ENCODE assay signal across 36 cellular contexts in genomic region chr2:197559656-197560055, GRCh38.
"Had no signal": no experiment of that assay in that cellular context is flagged by ENCODE, and none has a peak within 500 bp of the region (broad histone marks: within the 10 kb centered on the region; RNA-seq: fewer than 3 reads in every experiment).

No MANE protein-coding gene starts in this region.

- H3K27me3 ChIP-seq: breast epithelium, esophagus squamous epithelium, hepatocyte, neural progenitor cell, sigmoid colon, suprapubic skin, tibial nerve had no signal

- FAIRE-seq: colon, endometrium, keratinocyte, small intestine had no signal

- H3K9me3 ChIP-seq: breast epithelium, esophagus squamous epithelium, psoas muscle, sigmoid colon had no signal

- H3K4me3 ChIP-seq: breast epithelium, esophagus squamous epithelium, hepatocyte, neural progenitor cell, psoas muscle, sigmoid colon, suprapubic skin, tibial nerve had no signal

- H3K27ac Mint-ChIP-seq: activated naive CD8-positive, alpha-beta T cell; neural progenitor cell; stimulated activated memory B cell treated with anti-CD40 and anti-IgM and Interleukin-4, amounts not matched to agents 10 μg/mL and 1 μg/mL and 100 μg/mL, for 72 hours; T-cell; T-helper 2 cell treated with Interferon-gamma antibody and Interleukin-4, amounts not matched to agents 5 μg/mL and 100 μg/mL, for 36 hours had no signal

- H2AFZ ChIP-seq: hepatocyte, neural progenitor cell, parathyroid adenoma had no signal

- H3K9ac ChIP-seq: neural progenitor cell, parathyroid adenoma had no signal

- DNase-seq: activated CD4-positive, alpha-beta T cell treated with anti-CD3 and anti-CD28 coated beads for 4 hours; activated CD4-positive, alpha-beta T cell treated with anti-CD3 and anti-CD28 coated beads, Interleukin-2, amount 50 U/mL, for 4 hours; activated CD4-positive, CD25-positive, alpha-beta regulatory T cell; activated effector memory CD4-positive, alpha-beta T cell treated with Interleukin-2 at 50 U/mL for 16 hours; activated naive CD4-positive, alpha-beta T cell treated with Interleukin-2 at 50 U/mL for 16 hours; activated T-cell treated with anti-CD3 and anti-CD28 coated beads for 4 hours; aorta; dermis blood vessel endothelial cell; effector CD8-positive, alpha-beta T cell; esophagus squamous epithelium; glutamatergic neuron; left colon; mesenchymal stem cell; naive thymus-derived CD8-positive, alpha-beta T cell; occipital lobe; psoas muscle; sigmoid colon; small intestine; stimulated activated CD4-positive, alpha-beta T cell treated with anti-CD3 and anti-CD28 coated beads, Interleukin-4, amount 100 ng/mL, for 24 hours; stimulated activated CD8-positive, alpha-beta memory T cell treated with anti-CD3 and anti-CD28 coated beads, Interleukin-4, amount 100 ng/mL, for 48 hours; stimulated activated naive CD8-positive, alpha-beta T cell treated with anti-CD3 and anti-CD28 coated beads, Interleukin-15, amount 100 ng/mL, for 72 hours; T-cell had no signal

- H3K27me3 Mint-ChIP-seq: activated naive CD8-positive, alpha-beta T cell; central memory CD8-positive, alpha-beta T cell; naive thymus-derived CD8-positive, alpha-beta T cell; stimulated activated memory B cell treated with anti-CD40 and anti-IgM and Interleukin-4, amounts not matched to agents 10 μg/mL and 1 μg/mL and 100 μg/mL, for 72 hours; stimulated activated naive CD8-positive, alpha-beta T cell treated with anti-CD3 and anti-CD28 coated beads, Interleukin-15, amount 100 ng/mL, for 72 hours; T-cell had no signal

- H3K4me2 ChIP-seq: hepatocyte, neural progenitor cell had no signal

- H3K36me3 ChIP-seq: breast epithelium, neural progenitor cell, suprapubic skin had no signal

- H3K9me3 Mint-ChIP-seq: central memory CD8-positive, alpha-beta T cell; naive thymus-derived CD8-positive, alpha-beta T cell; stimulated activated memory B cell treated with anti-CD40 and anti-IgM and Interleukin-4, amounts not matched to agents 10 μg/mL and 1 μg/mL and 100 μg/mL, for 72 hours; T-cell had no signal

- H3K4me1 Mint-ChIP-seq: neural progenitor cell; stimulated activated memory B cell treated with anti-CD40 and anti-IgM and Interleukin-4, amounts not matched to agents 10 μg/mL and 1 μg/mL and 100 μg/mL, for 72 hours had no signal

- H3K4me1 ChIP-seq: breast epithelium, esophagus squamous epithelium, neural progenitor cell, parathyroid adenoma, psoas muscle, sigmoid colon, suprapubic skin had no signal

- H3K4me3 Mint-ChIP-seq: activated naive CD8-positive, alpha-beta T cell; central memory CD8-positive, alpha-beta T cell; naive thymus-derived CD8-positive, alpha-beta T cell; neural progenitor cell; stimulated activated memory B cell treated with anti-CD40 and anti-IgM and Interleukin-4, amounts not matched to agents 10 μg/mL and 1 μg/mL and 100 μg/mL, for 72 hours; stimulated activated naive CD8-positive, alpha-beta T cell treated with anti-CD3 and anti-CD28 coated beads, Interleukin-15, amount 100 ng/mL, for 72 hours; T-cell; T-helper 2 cell treated with Interferon-gamma antibody and Interleukin-4, amounts not matched to agents 5 μg/mL and 100 μg/mL, for 36 hours had no signal

- H3K27ac ChIP-seq: breast epithelium, epithelial cell of prostate, esophagus squamous epithelium, hepatocyte, neural progenitor cell, parathyroid adenoma, psoas muscle, sigmoid colon, suprapubic skin had no signal

- H3K79me2 ChIP-seq: hepatocyte, parathyroid adenoma had no signal

- ATAC-seq: left colon; naive thymus-derived CD8-positive, alpha-beta T cell; psoas muscle; stimulated activated memory B cell treated with anti-CD40 and anti-IgM and Interleukin-4, amounts not matched to agents 10 μg/mL and 1 μg/mL and 100 μg/mL, for 72 hours; stimulated activated naive CD8-positive, alpha-beta T cell treated with anti-CD3 and anti-CD28 coated beads, Interleukin-15, amount 100 ng/mL, for 72 hours; T-cell had no signal
